Comparison of ENCODE assay signal across 8 cellular contexts in the genomic region with DNA sequence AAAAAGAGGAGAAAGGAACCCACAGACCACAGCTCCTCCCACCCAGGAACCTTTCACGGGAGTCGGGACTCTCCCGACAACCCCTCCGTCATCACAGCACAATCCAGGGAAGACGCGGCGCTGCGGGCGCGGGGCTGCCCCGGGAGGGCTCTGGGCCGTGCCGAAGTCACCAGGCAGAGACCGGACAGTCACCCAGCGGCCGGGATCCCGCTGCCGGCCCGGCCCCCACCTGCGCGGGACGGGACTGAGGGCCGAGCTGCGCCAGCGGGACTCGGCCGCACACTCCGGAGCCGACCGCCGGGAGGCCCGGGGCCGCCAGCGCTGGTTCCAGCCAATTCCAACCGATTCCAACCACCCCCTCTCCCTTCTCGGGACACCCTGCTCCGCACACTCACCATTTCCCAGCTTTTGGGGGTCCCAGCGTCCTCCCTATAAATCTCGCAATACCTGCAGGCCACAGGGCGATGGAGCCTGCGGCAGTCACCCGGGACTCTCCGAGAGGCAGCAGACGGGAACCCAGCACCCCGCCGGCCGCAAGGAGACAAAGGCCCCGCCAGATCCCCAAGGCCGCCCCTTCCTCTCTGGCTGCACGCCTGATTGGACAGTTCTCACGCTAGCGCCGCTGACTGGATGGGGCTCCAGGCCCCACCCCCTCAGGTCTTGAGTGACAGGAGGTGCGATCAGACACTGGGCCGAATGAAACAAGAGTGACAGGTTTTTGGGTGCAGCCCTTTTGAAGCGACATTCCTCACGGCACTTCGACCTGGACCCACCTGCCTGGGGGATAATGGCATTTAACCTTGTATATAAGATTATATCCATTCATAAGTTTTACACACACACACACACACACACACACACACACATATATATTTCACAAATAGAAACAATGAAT. TPM values are rescaled to one million over a fixed set of nuclear protein-coding genes. Genes with fewer than 3 reads are reported as not detected.
A peak's percentile ranks its signal among the peaks of the same experiment; 100 is the strongest.
DNase-seq lines count a peak whose midpoint lies in the region; TF ChIP-seq lines count a peak whose summit lies in the region.

A gene (minus strand): TSS at position 547 of the 895 bp plus-strand sequence. CDS start 149 bp downstream, at position 398.

- H3K23me2 ChIP-seq in H9 (ENCODE audit: insufficient read length, low read depth, low read length, poor library complexity, severe bottlenecking) = no peaks in the 10 kb centered on the region

- no peak within 1 kb of the TSS for H2BK12ac ChIP-seq in H9 (ENCODE audit: insufficient read length, low read depth, low read length)

- no peaks in the 10 kb centered on the region for H3F3A ChIP-seq in MM.1S (ENCODE audit: insufficient read depth, low read length)

- no peak within 1 kb of the TSS for H2BK20ac ChIP-seq in H9 (ENCODE audit: low read depth, low read length, poor library complexity, severe bottlenecking)

- peaks cover 7% of the 10 kb centered on the region for H3K79me1 ChIP-seq in H9 (ENCODE audit: insufficient read depth, low read depth, low read length, poor library complexity, severe bottlenecking)

- H3K9ac ChIP-seq in H9 (ENCODE audit: extremely low read depth, insufficient read length, low read length) = peak within 1 kb of the TSS; percentile 97
- H3K9ac ChIP-seq in MM.1S (ENCODE audit: low read length) = peak within 1 kb of the TSS; percentile 22; the same call in 1 of the 2 replicates

- H3K4me1 Mint-ChIP-seq in H9 = peaks cover 4 to 7% of the 10 kb centered on the region in 2 experiments

- no peak within 1 kb of the TSS for H2BK15ac ChIP-seq in H9 (ENCODE audit: low read depth, low read length)

- DNase-seq in GM04504 (ENCODE audit: low read depth) (peak; percentile 86), H9 (peak; percentile 98), MM.1S (peak; percentile 92), SKM-1 (lab: John Stamatoyannopoulos, UW; ENCODE audit: unreplicated experiment) (peak; percentile 100), astrocyte of the hippocampus (ENCODE audit: low read depth, low spot score) (peak; percentile 99), hepatocyte (ENCODE audit: low spot score) (peak; percentile 97), pulmonary artery endothelial cell (ENCODE audit: low read depth, low spot score) (peak; percentile 85)
- DNase-seq in NK-92 treated with Interleukin-12 subunit alpha and Interleukin-12 subunit beta, amount 100 ng/mL, for 24 hours (lab: John Stamatoyannopoulos, UW) = no peak

- H2AK5ac ChIP-seq in H9 (ENCODE audit: insufficient read length, low read length) = no peak within 1 kb of the TSS

- H3K4me1 ChIP-seq in H9 (ENCODE audit: insufficient read depth, low read length) = no peaks in the 10 kb centered on the region
- H3K4me1 ChIP-seq in MM.1S (ENCODE audit: low read length) = no peaks in the 10 kb centered on the region
- H3K4me1 ChIP-seq in hepatocyte (ENCODE audit: insufficient read depth) = no peaks in the 10 kb centered on the region

- H3K4me2 ChIP-seq in H9 (ENCODE audit: insufficient read depth, insufficient read length, low read length) (peak within 1 kb of the TSS; percentile 64), MM.1S (ENCODE audit: low read depth, low read length) (peak within 1 kb of the TSS; percentile 29; the same call in 1 of the 2 replicates), hepatocyte (peak within 1 kb of the TSS; percentile 75)

- peaks cover 1% of the 10 kb centered on the region for H3K27me3 Mint-ChIP-seq in H9 (ENCODE audit: low read depth)

- peak within 1 kb of the TSS; percentile 100 for H3K4me3 Mint-ChIP-seq in H9

- H4K8ac ChIP-seq in H9 (replicated peaks; ENCODE audit: insufficient read length, low read depth, low read length) = no peak within 1 kb of the TSS

- H3K36me3 ChIP-seq in MM.1S (replicated peaks; ENCODE audit: insufficient read depth, low read length) = no peaks in the 10 kb centered on the region
- no peaks in the 10 kb centered on the region for H3K36me3 ChIP-seq in hepatocyte (replicated peaks; ENCODE audit: insufficient read depth, low read depth)

- H2BK5ac ChIP-seq in H9 (ENCODE audit: insufficient read length, low read length) = no peak within 1 kb of the TSS

- H2AFZ ChIP-seq in H9 (ENCODE audit: low read length) (no peak within 1 kb of the TSS), MM.1S (ENCODE audit: low read length) (peak within 1 kb of the TSS; percentile 49), hepatocyte (peak within 1 kb of the TSS; percentile 71)

- no CpG with 5 or more reads among the region's 58 CpGs for WGBS in H9 (ENCODE audit: extremely low coverage, insufficient read length, low lambda C conversion rate)
- WGBS in hepatocyte (ENCODE audit: low lambda C conversion rate, missing lambda C conversion rate) = under 1% methylated on average over 58 of the region's 58 CpGs

- H3K4me3 ChIP-seq in MM.1S (ENCODE audit: low read length) (peak within 1 kb of the TSS; percentile 58), hepatocyte (peak within 1 kb of the TSS; percentile 53)

- TF ChIP-seq CTCF in H9 (conservative IDR thresholded peaks at IDR 0.05) (no peak), MM.1S (IDR thresholded peaks at IDR 0.05; ENCODE audit: low read length) (no peak), hepatocyte (IDR thresholded peaks at IDR 0.05; ENCODE audit: poor library complexity) (no peak)

- no peak within 1 kb of the TSS for H3T11ph ChIP-seq in H9 (ENCODE audit: low read length)

- peak within 1 kb of the TSS; percentile 88 for H3K18ac ChIP-seq in H9 (ENCODE audit: insufficient read length, low read depth, low read length)

- no peak within 1 kb of the TSS for H3K56ac ChIP-seq in H9 (ENCODE audit: insufficient read length, low read depth, low read length)

- peaks cover 29 to 41% of the 10 kb centered on the region in 2 experiments for H3K9me3 Mint-ChIP-seq in H9

- H2BK120ac ChIP-seq in H9 (ENCODE audit: low read depth, low read length, poor library complexity, severe bottlenecking) = no peak within 1 kb of the TSS

- H3K9me3 ChIP-seq in H9 (ENCODE audit: control insufficient read depth, low read depth, low read length) = no peaks in the 10 kb centered on the region
- H3K9me3 ChIP-seq in MM.1S (replicated peaks; ENCODE audit: insufficient read depth, low read length) = no peaks in the 10 kb centered on the region
- no peaks in the 10 kb centered on the region for H3K9me3 ChIP-seq in hepatocyte (ENCODE audit: low read depth)

- H3K9me2 ChIP-seq in MM.1S (replicated peaks; ENCODE audit: insufficient read depth, low read length) (no peaks in the 10 kb centered on the region), hepatocyte (replicated peaks; ENCODE audit: insufficient read depth) (no peaks in the 10 kb centered on the region)

- H3K23ac ChIP-seq in H9 (ENCODE audit: insufficient read length, low read depth, low read length) = no peak within 1 kb of the TSS

- H3K14ac ChIP-seq in H9 (ENCODE audit: insufficient read depth, low read length) = peak within 1 kb of the TSS; percentile 91

- H4K20me1 ChIP-seq in H9 (ENCODE audit: control insufficient read depth, insufficient read depth, insufficient read length) (no peaks in the 10 kb centered on the region), MM.1S (ENCODE audit: insufficient read depth, low read length) (no peaks in the 10 kb centered on the region), hepatocyte (ENCODE audit: insufficient read depth, poor library complexity, severe bottlenecking) (no peaks in the 10 kb centered on the region)

- no peak within 1 kb of the TSS; the same call in 1 of the 2 replicates for H3K4ac ChIP-seq in H9 (ENCODE audit: low read depth, low read length)

- H3K27ac ChIP-seq in H9 (ENCODE audit: insufficient read length, low read depth, low read length) (no peak within 1 kb of the TSS), MM.1S (ENCODE audit: low read length) (no peak within 1 kb of the TSS), hepatocyte (no peak within 1 kb of the TSS)

- peak within 1 kb of the TSS; percentile 96 to 100 (median 99) for H3K27ac Mint-ChIP-seq in H9

- no peaks in the 10 kb centered on the region for H3K27me3 ChIP-seq in H9 (ENCODE audit: insufficient read depth, low read length)
- no peaks in the 10 kb centered on the region for H3K27me3 ChIP-seq in MM.1S (replicated peaks; ENCODE audit: insufficient read depth, low read length)
- H3K27me3 ChIP-seq in hepatocyte = no peaks in the 10 kb centered on the region

- no peak within 1 kb of the TSS for H4K91ac ChIP-seq in H9 (ENCODE audit: insufficient read length, low read depth, low read length)

- no peak within 1 kb of the TSS for H4K5ac ChIP-seq in H9 (ENCODE audit: insufficient read length, low read depth, low read length)

- H3K79me2 ChIP-seq in H9 (ENCODE audit: insufficient read depth, low read length) = peaks cover 18% of the 10 kb centered on the region; the same call in 1 of the 2 replicates
- H3K79me2 ChIP-seq in MM.1S (ENCODE audit: low read length) = no peaks in the 10 kb centered on the region
- H3K79me2 ChIP-seq in hepatocyte = peaks cover 33% of the 10 kb centered on the region

- H3K36me3 Mint-ChIP-seq in H9 (ENCODE audit: insufficient read depth in 1 of 3, low read depth in 3 of 3) = peaks cover 20 to 42% (median 27%) of the 10 kb centered on the region in 3 experiments

RNA-seq across cellular contexts. Expression of the gene that starts here (rescaled TPM):
- 22.3 and 22.4 TPM in 2 replicates for total RNA-seq in H9 (2021)
- total RNA-seq in hepatocyte = 1.5 TPM in 2 replicates
- 1.7 and 2.0 TPM in 2 replicates for polyA plus RNA-seq in hepatocyte
- 1.7 and 2.9 TPM in 2 replicates for total RNA-seq in pulmonary artery endothelial cell
